ENCODE assay signal across 15 cellular contexts in genomic region chr21:38820471-38821239, GRCh38. TPM values are rescaled to one million over a fixed set of nuclear protein-coding genes. Genes with fewer than 3 reads are reported as not detected.
DNase-seq lines count a peak whose midpoint lies in the region; TF ChIP-seq lines count a peak whose summit lies in the region.
"Had no signal": no experiment of that assay in that cellular context is flagged by ENCODE, and none has a peak within 500 bp of the region (broad histone marks: within the 10 kb centered on the region; RNA-seq: fewer than 3 reads in every experiment).

No MANE protein-coding gene starts in this region.

- H3K4me1 ChIP-seq in liver (ENCODE audit: control insufficient read depth in 4 of 4, insufficient read depth in 4 of 4, low read length in 3 of 4) (peaks cover 9 to 60% (median 20%) of the 10 kb centered on the region in 4 donors), stomach smooth muscle (ENCODE audit: control insufficient read depth, insufficient read depth, low read length) (peaks cover 58% of the 10 kb centered on the region)

- peaks cover 19 to 87% (median 65%) of the 10 kb centered on the region in 4 donors for H3K36me3 ChIP-seq in liver (ENCODE audit: control insufficient read depth in 4 of 4, insufficient read depth in 3 of 4, low read depth in 1 of 4, low read length in 3 of 4)
- peaks cover 67 to 70% of the 10 kb centered on the region in 2 donors for H3K36me3 ChIP-seq in stomach smooth muscle (ENCODE audit: control insufficient read depth in 2 of 2, insufficient read depth in 2 of 2, low read length in 2 of 2)
- peaks cover 92% of the 10 kb centered on the region for H3K36me3 ChIP-seq in MG63

- TF ChIP-seq CTCF in liver (IDR thresholded peaks at IDR 0.05; ENCODE audit: low read depth, low read length, missing input control): no peak

- no peaks in the 10 kb centered on the region for H3K27me3 ChIP-seq in liver (ENCODE audit: control insufficient read depth in 4 of 4, insufficient read depth in 4 of 4, low read length in 3 of 4)
- H3K27me3 ChIP-seq in stomach smooth muscle (ENCODE audit: control insufficient read depth in 1 of 2, insufficient read depth in 2 of 2, low read length in 2 of 2): no peaks in the 10 kb centered on the region
- no peaks in the 10 kb centered on the region for H3K27me3 ChIP-seq in MG63

- peak overlapping the region; percentile 5 for H3K27ac ChIP-seq in cingulate gyrus (ENCODE audit: low read depth, low read length)
- H3K27ac ChIP-seq in liver (ENCODE audit: low read depth in 1 of 2, low read length in 2 of 2): peak overlapping the region; percentile 88 to 93
- peak overlapping the region; percentile 80 for H3K27ac ChIP-seq in stomach smooth muscle (ENCODE audit: low read length)

- 36% methylated on average over 18 of the region's 18 CpGs for WGBS in liver

- H3K4me3 ChIP-seq in liver (ENCODE audit: low read depth in 1 of 3, low read length in 3 of 3) (no peak overlapping the region), stomach smooth muscle (ENCODE audit: low read length in 2 of 2) (no peak overlapping the region), MG63 (no peak overlapping the region)

- H3K9me3 ChIP-seq in liver (ENCODE audit: control insufficient read depth in 4 of 4, low read length in 3 of 4) (peaks cover 0 to 5% (median 0%) of the 10 kb centered on the region in 4 donors), stomach smooth muscle (ENCODE audit: control insufficient read depth in 2 of 2, low read length in 2 of 2) (no peaks in the 10 kb centered on the region), MG63 (peaks cover under 1% of the 10 kb centered on the region)

- peak; percentile 57 to 66 for TF ChIP-seq RAD21 in liver (IDR thresholded peaks at IDR 0.05)

- H3K9ac ChIP-seq in liver (ENCODE audit: low read depth in 1 of 2, low read length in 2 of 2) (peak overlapping the region; percentile 10 to 27), stomach smooth muscle (ENCODE audit: low read length in 2 of 2) (no peak overlapping the region)

- peak; percentile 81 for DNase-seq in MV-4-11 (lab: John Stamatoyannopoulos, UW)
- no peak for DNase-seq in DMS 273 treated with DMSO at 0.1 percent for 48 hours (lab: John Stamatoyannopoulos, UW)
- DNase-seq in activated gamma-delta T cell treated with Interleukin-2 at 50 U/mL for 16 hours: no peak
- DNase-seq in MG63: no peak
- no peak for DNase-seq in NCI-H2107 (lab: John Stamatoyannopoulos, UW)
- DNase-seq: activated CD4-positive, CD25-positive, alpha-beta regulatory T cell treated with anti-CD3 and anti-CD28 coated beads, Interleukin-2, amount 50 U/mL, for 72 hours; activated naive CD4-positive, alpha-beta T cell treated with Interleukin-2 at 50 U/mL for 16 hours; cortex of kidney; DMS153; NCI-H2227 treated with DMSO at 0.1 percent for 48 hours; stimulated activated CD4-positive, alpha-beta T cell treated with anti-CD3 and anti-CD28 coated beads, Interleukin-2, amount 100 ng/mL, for 48 hours; substantia nigra had no signal

TF ChIP-seq in liver, 16 proteins besides CTCF, POLR2A, EP300 and RAD21:
- TF ChIP-seq FOXA1 (IDR thresholded peaks at IDR 0.05) (peak; percentile 69), SP1 (IDR thresholded peaks at IDR 0.05) (peak; percentile 88), YY1 (IDR thresholded peaks at IDR 0.05) (peak; percentile 77), ATF3 (IDR thresholded peaks at IDR 0.05) (peak; percentile 82), HNF4G (IDR thresholded peaks at IDR 0.05) (no peak), FOXA2 (IDR thresholded peaks at IDR 0.05) (peak; percentile 75), GABPA (IDR thresholded peaks at IDR 0.05 in 1 of 2, conservative IDR thresholded peaks at IDR 0.05 in 1 of 2) (no peak), ZBTB33 (IDR thresholded peaks at IDR 0.05) (peak; percentile 93), JUND (IDR thresholded peaks at IDR 0.05) (peak; percentile 40 to 88), REST (IDR thresholded peaks at IDR 0.05) (peak; percentile 36), RXRA (IDR thresholded peaks at IDR 0.05) (peak; percentile 98 to 99), EGR1 (IDR thresholded peaks at IDR 0.05; ENCODE audit: low read depth in 2 of 2) (peak in 1 of 2 donors; percentile 75), HNF4A (conservative IDR thresholded peaks at IDR 0.05) (peak; percentile 72 to 89), NR2F2 (IDR thresholded peaks at IDR 0.05) (peak; percentile 63), TAF1 (conservative IDR thresholded peaks at IDR 0.05) (no peak)
- TF ChIP-seq, protein P1, sequence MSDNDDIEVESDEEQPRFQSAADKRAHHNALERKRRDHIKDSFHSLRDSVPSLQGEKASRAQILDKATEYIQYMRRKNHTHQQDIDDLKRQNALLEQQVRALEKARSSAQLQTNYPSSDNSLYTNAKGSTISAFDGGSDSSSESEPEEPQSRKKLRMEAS (IDR thresholded peaks at IDR 0.05): peak; percentile 95

RNA-seq across cellular contexts. Expression of gene ETS2, which starts 14.9 kb away (rescaled TPM):
- 10 to 100 TPM; 20.2 to 90.7 TPM for total RNA-seq in liver
- 10 to 100 TPM; 40.8 to 42.8 TPM for polyA plus RNA-seq in liver
- total RNA-seq in MG63 (2014; rRNA removed; shearing (Covaris generic); ENCODE audit: low replicate concordance): 12.6 and 12.7 TPM in 2 replicates

Comparison
In these comparisons a context has a peak if more than half of its experiments do, and no peak if none do; other contexts are left out.
1. H3K27ac ChIP-seq: peak in every context shown above with its lines; median percentile 90 in liver; 80 in stomach smooth muscle; 5 in cingulate gyrus.
2. H3K9ac ChIP-seq: peak in liver (2 of 2); none in stomach smooth muscle (0 of 2).